1 cellular context compared by ENCODE assay signal in genomic region chr11:64186205-64187165, GRCh38.
A peak's percentile ranks its signal among the peaks of the same experiment; 100 is the strongest.
TF ChIP-seq lines count a peak whose summit lies in the region.

No MANE protein-coding gene starts in this region.

TF ChIP-seq in HepG2, 621 proteins besides CTCF, POLR2A, EP300 and RAD21 (continued from another document and continues in another):
- TF ChIP-seq MLXIP (CRISPR knock-in tag; IDR thresholded peaks at IDR 0.05; ENCODE audit: borderline replicate concordance) (no peak), SNAI1 (CRISPR knock-in tag; IDR thresholded peaks at IDR 0.05; ENCODE audit: borderline replicate concordance) (no peak), ZNF274 (CRISPR knock-in tag; IDR thresholded peaks at IDR 0.05) (no peak), FUBP1 (CRISPR knock-in tag; IDR thresholded peaks at IDR 0.05; ENCODE audit: borderline replicate concordance) (no peak), YY1 (IDR thresholded peaks at IDR 0.05; ENCODE audit: insufficient read depth, insufficient replicate concordance, low read depth, low read length) (peak; percentile 10), ZNF280D (CRISPR knock-in tag; IDR thresholded peaks at IDR 0.05) (no peak), KLF13 (CRISPR knock-in tag; IDR thresholded peaks at IDR 0.05) (no peak), GLI4 (CRISPR knock-in tag; IDR thresholded peaks at IDR 0.05; ENCODE audit: borderline replicate concordance) (no peak), ZNF713 (CRISPR knock-in tag; IDR thresholded peaks at IDR 0.05) (no peak), NFKBIZ (CRISPR knock-in tag; IDR thresholded peaks at IDR 0.05) (no peak), ZNF143 (CRISPR knock-in tag; IDR thresholded peaks at IDR 0.05) (no peak), JUND (CRISPR knock-in tag; IDR thresholded peaks at IDR 0.05) (no peak), KDM5B (CRISPR knock-in tag; IDR thresholded peaks at IDR 0.05; ENCODE audit: borderline replicate concordance) (no peak), GATA4 (IDR thresholded peaks at IDR 0.05; ENCODE audit: borderline replicate concordance, low read depth) (no peak), ZNF577 (CRISPR knock-in tag; IDR thresholded peaks at IDR 0.05; ENCODE audit: borderline replicate concordance, low read depth) (no peak), THRA (CRISPR knock-in tag; IDR thresholded peaks at IDR 0.05; ENCODE audit: borderline replicate concordance) (0 out of 2 replicates have a peak, but pooled peaks have one; percentile 49), ZNF230 (CRISPR knock-in tag; IDR thresholded peaks at IDR 0.05) (no peak), ZNF446 (CRISPR knock-in tag; IDR thresholded peaks at IDR 0.05) (peak; percentile 54; the same call in 1 of the 2 replicates), KLF9 (CRISPR knock-in tag; IDR thresholded peaks at IDR 0.05; ENCODE audit: low read depth) (no peak), CCAR2 (optimal IDR thresholded peaks at IDR 0.05; ENCODE audit: low read depth, low read length) (no peak), PBX3 (CRISPR knock-in tag; IDR thresholded peaks at IDR 0.05; ENCODE audit: borderline replicate concordance) (no peak), KAT7 (CRISPR knock-in tag; IDR thresholded peaks at IDR 0.05; ENCODE audit: borderline replicate concordance) (peak; percentile 8; the same call in 1 of the 2 replicates), NBN (conservative IDR thresholded peaks at IDR 0.05) (no peak), FOXA1 (IDR thresholded peaks at IDR 0.05) (no peak), FOXA1 (CRISPR knock-in tag; IDR thresholded peaks at IDR 0.05) (no peak), HOXA5 (CRISPR knock-in tag; IDR thresholded peaks at IDR 0.05) (0 out of 2 replicates have a peak, but pooled peaks have one; percentile 26), MTF1 (CRISPR knock-in tag; IDR thresholded peaks at IDR 0.05) (no peak), MNT (IDR thresholded peaks at IDR 0.05) (no peak), RBM39 (IDR thresholded peaks at IDR 0.05; ENCODE audit: low read depth, low read length, poor library complexity, severe bottlenecking) (no peak), SOX5 (CRISPR knock-in tag; IDR thresholded peaks at IDR 0.05; ENCODE audit: borderline replicate concordance) (0 out of 2 replicates have a peak, but pooled peaks have one; percentile 43), TIGD3 (CRISPR knock-in tag; IDR thresholded peaks at IDR 0.05; ENCODE audit: borderline replicate concordance) (no peak), NCOA2 (CRISPR knock-in tag; IDR thresholded peaks at IDR 0.05) (no peak), HNRNPK (IDR thresholded peaks at IDR 0.05; ENCODE audit: low read depth, low read length, poor library complexity, severe bottlenecking) (no peak), FOXO1 (CRISPR knock-in tag; IDR thresholded peaks at IDR 0.05) (no peak; the same call in 1 of the 2 replicates), ARNT (IDR thresholded peaks at IDR 0.05) (no peak), FOSL1 (CRISPR knock-in tag; IDR thresholded peaks at IDR 0.05; ENCODE audit: borderline replicate concordance) (no peak), ZBTB2 (CRISPR knock-in tag; IDR thresholded peaks at IDR 0.05; ENCODE audit: low read depth) (peak; percentile 66), ZNF256 (CRISPR knock-in tag; conservative IDR thresholded peaks at IDR 0.05) (no peak), ZBTB10 (CRISPR knock-in tag; IDR thresholded peaks at IDR 0.05; ENCODE audit: borderline replicate concordance) (0 out of 2 replicates have a peak, but pooled peaks have one; percentile 59), LRRFIP1 (CRISPR knock-in tag; conservative IDR thresholded peaks at IDR 0.05) (no peak), SNRNP70 (IDR thresholded peaks at IDR 0.05; ENCODE audit: low read depth, low read length) (no peak), GFI1 (CRISPR knock-in tag; IDR thresholded peaks at IDR 0.05; ENCODE audit: borderline replicate concordance) (no peak)
